ENCODE assay signal across 18 cellular contexts in the genomic region with DNA sequence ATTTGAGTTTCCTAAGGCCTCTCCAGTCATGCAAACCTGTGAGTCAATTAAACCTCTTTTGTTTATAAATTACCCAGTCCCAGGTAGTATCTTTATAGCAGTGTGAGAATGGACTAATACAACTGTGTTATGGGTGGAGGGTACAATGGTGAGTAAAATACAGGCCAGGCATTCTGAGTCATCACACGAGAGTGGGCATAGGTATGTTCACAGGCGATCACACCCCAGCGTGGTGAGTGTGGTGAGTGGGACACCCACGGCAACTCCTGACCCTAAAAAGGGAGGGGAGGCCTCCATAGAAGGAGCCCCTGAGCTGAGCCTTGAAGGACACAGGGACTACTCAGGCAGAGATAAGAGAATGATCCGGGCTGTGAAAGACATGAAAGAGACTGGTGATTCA. TPM values are rescaled to one million over a fixed set of nuclear protein-coding genes. Genes with fewer than 3 reads are reported as not detected.
DNase-seq lines count a peak whose midpoint lies in the region; ATAC-seq and TF ChIP-seq lines count a peak whose summit lies in the region.
"Had no signal": no experiment of that assay in that cellular context is flagged by ENCODE, and none has a peak within 500 bp of the region (broad histone marks: within the 10 kb centered on the region; RNA-seq: fewer than 3 reads in every experiment).

No MANE protein-coding gene starts in this region.

- POLR2A ChIA-PET in activated CD8-positive, alpha-beta T cell treated with anti-CD3 and anti-CD28 coated beads for 36 hours (lab: Charles Lee), result no interaction called here
- POLR2A ChIA-PET in activated CD8-positive, alpha-beta T cell treated with anti-CD3 and anti-CD28 coated beads, Interleukin-2, amount 10 ng/mL, durations not matched to agents 7 days and 5 days (lab: Charles Lee), result interaction anchor here (0.6 kb wide), 1 partner anchor 31 kb away, joined by 3 read pairs; no protein-coding TSS in a partner anchor

- H3K36me3 Mint-ChIP-seq in activated CD8-positive, alpha-beta T cell treated with anti-CD3 and anti-CD28 coated beads for 36 hours (ENCODE audit: low read depth), result no peaks in the 10 kb centered on the region
- no peaks in the 10 kb centered on the region for H3K36me3 Mint-ChIP-seq in activated CD8-positive, alpha-beta T cell treated with anti-CD3 and anti-CD28 coated beads, Interleukin-2, amount 10 ng/mL, durations not matched to agents 7 days and 5 days (ENCODE audit: low read depth)
- H3K36me3 Mint-ChIP-seq in T-helper 17 cell (ENCODE audit: low read depth), result no peaks in the 10 kb centered on the region
- H3K36me3 Mint-ChIP-seq in activated naive CD8-positive, alpha-beta T cell treated with anti-CD3 and anti-CD28 coated beads, Interleukin-2, amount 50 U/mL, for 24 hours (ENCODE audit: low read depth), result no peaks in the 10 kb centered on the region
- H3K36me3 Mint-ChIP-seq: CD14-positive monocyte; CD8-positive, alpha-beta T cell had no signal

- no peaks in the 10 kb centered on the region for H3K9me3 ChIP-seq in T-helper 17 cell (ENCODE audit: control insufficient read depth, low read length, poor library complexity, severe bottlenecking)

- peak; percentile 22 for DNase-seq in activated CD8-positive, alpha-beta T cell treated with anti-CD3 and anti-CD28 coated beads for 36 hours
- no peak for DNase-seq in activated CD8-positive, alpha-beta T cell treated with anti-CD3 and anti-CD28 coated beads, Interleukin-2, amount 10 ng/mL, durations not matched to agents 7 days and 5 days
- no peak for DNase-seq in T-helper 17 cell
- DNase-seq in activated naive CD8-positive, alpha-beta T cell treated with anti-CD3 and anti-CD28 coated beads, Interleukin-2, amount 50 U/mL, for 24 hours, result no peak
- DNase-seq in stimulated activated naive CD8-positive, alpha-beta T cell treated with anti-CD3 and anti-CD28 coated beads, Interleukin-15, Interleukin-2, amounts not matched to agents 100 U/mL and 50 U/mL, for 24 hours, result no peak
- no peak for DNase-seq in A172 (ENCODE audit: low spot score)
- DNase-seq: CD8-positive, alpha-beta T cell; COR-L47; DMS153; DMS79 treated with DMSO at 0.1 percent for 48 hours; EL; GOT3; H9 had no signal

- H3K4me3 Mint-ChIP-seq in activated CD8-positive, alpha-beta T cell treated with anti-CD3 and anti-CD28 coated beads for 36 hours, result no peak overlapping the region
- no peak overlapping the region for H3K4me3 Mint-ChIP-seq in activated CD8-positive, alpha-beta T cell treated with anti-CD3 and anti-CD28 coated beads, Interleukin-2, amount 10 ng/mL, durations not matched to agents 7 days and 5 days
- H3K4me3 Mint-ChIP-seq in T-helper 17 cell, result no peak overlapping the region
- no peak overlapping the region for H3K4me3 Mint-ChIP-seq in activated naive CD8-positive, alpha-beta T cell treated with anti-CD3 and anti-CD28 coated beads, Interleukin-2, amount 50 U/mL, for 24 hours
- H3K4me3 Mint-ChIP-seq: CD8-positive, alpha-beta T cell; H9 had no signal

- H3K4me1 Mint-ChIP-seq in activated CD8-positive, alpha-beta T cell treated with anti-CD3 and anti-CD28 coated beads for 36 hours (ENCODE audit: low read depth), result peaks cover 11% of the 10 kb centered on the region
- H3K4me1 Mint-ChIP-seq in activated CD8-positive, alpha-beta T cell treated with anti-CD3 and anti-CD28 coated beads, Interleukin-2, amount 10 ng/mL, durations not matched to agents 7 days and 5 days (ENCODE audit: low read depth), result peaks cover 5% of the 10 kb centered on the region
- peaks cover 18% of the 10 kb centered on the region for H3K4me1 Mint-ChIP-seq in T-helper 17 cell
- peaks cover 14% of the 10 kb centered on the region for H3K4me1 Mint-ChIP-seq in activated naive CD8-positive, alpha-beta T cell treated with anti-CD3 and anti-CD28 coated beads, Interleukin-2, amount 50 U/mL, for 24 hours

- peaks cover 12% of the 10 kb centered on the region for H3K27me3 Mint-ChIP-seq in activated CD8-positive, alpha-beta T cell treated with anti-CD3 and anti-CD28 coated beads for 36 hours
- H3K27me3 Mint-ChIP-seq in activated CD8-positive, alpha-beta T cell treated with anti-CD3 and anti-CD28 coated beads, Interleukin-2, amount 10 ng/mL, durations not matched to agents 7 days and 5 days (ENCODE audit: low read depth), result peaks cover 15% of the 10 kb centered on the region
- no peaks in the 10 kb centered on the region for H3K27me3 Mint-ChIP-seq in T-helper 17 cell
- H3K27me3 Mint-ChIP-seq in activated naive CD8-positive, alpha-beta T cell treated with anti-CD3 and anti-CD28 coated beads, Interleukin-2, amount 50 U/mL, for 24 hours, result peaks cover 6% of the 10 kb centered on the region

- intact Hi-C loops in activated CD8-positive, alpha-beta T cell treated with anti-CD3 and anti-CD28 coated beads for 36 hours (cut with micrococcal nuclease), result no loop called here

- ATAC-seq in activated CD8-positive, alpha-beta T cell treated with anti-CD3 and anti-CD28 coated beads for 36 hours, result no peak
- no peak for ATAC-seq in activated CD8-positive, alpha-beta T cell treated with anti-CD3 and anti-CD28 coated beads, Interleukin-2, amount 10 ng/mL, durations not matched to agents 7 days and 5 days
- ATAC-seq in T-helper 17 cell, result no peak
- peak; percentile 51 for ATAC-seq in activated naive CD8-positive, alpha-beta T cell treated with anti-CD3 and anti-CD28 coated beads, Interleukin-2, amount 50 U/mL, for 24 hours
- peak; percentile 30 for ATAC-seq in stimulated activated naive CD8-positive, alpha-beta T cell treated with anti-CD3 and anti-CD28 coated beads, Interleukin-15, Interleukin-2, amounts not matched to agents 100 U/mL and 50 U/mL, for 24 hours
- no peak for ATAC-seq in esophagus mucosa
- ATAC-seq: CD8-positive, alpha-beta T cell; HepG2 had no signal

- no peaks in the 10 kb centered on the region for H3K9me3 Mint-ChIP-seq in activated CD8-positive, alpha-beta T cell treated with anti-CD3 and anti-CD28 coated beads for 36 hours
- H3K9me3 Mint-ChIP-seq in activated CD8-positive, alpha-beta T cell treated with anti-CD3 and anti-CD28 coated beads, Interleukin-2, amount 10 ng/mL, durations not matched to agents 7 days and 5 days (ENCODE audit: insufficient read depth), result no peaks in the 10 kb centered on the region
- no peaks in the 10 kb centered on the region for H3K9me3 Mint-ChIP-seq in activated naive CD8-positive, alpha-beta T cell treated with anti-CD3 and anti-CD28 coated beads, Interleukin-2, amount 50 U/mL, for 24 hours
- H3K9me3 Mint-ChIP-seq: CD8-positive, alpha-beta T cell; H9 had no signal

- no peak for TF ChIP-seq CTCF in activated CD8-positive, alpha-beta T cell treated with anti-CD3 and anti-CD28 coated beads for 36 hours (IDR thresholded peaks at IDR 0.05)

- no peak overlapping the region for H3K27ac Mint-ChIP-seq in activated CD8-positive, alpha-beta T cell treated with anti-CD3 and anti-CD28 coated beads for 36 hours
- no peak overlapping the region for H3K27ac Mint-ChIP-seq in activated CD8-positive, alpha-beta T cell treated with anti-CD3 and anti-CD28 coated beads, Interleukin-2, amount 10 ng/mL, durations not matched to agents 7 days and 5 days
- peak overlapping the region; percentile 61 for H3K27ac Mint-ChIP-seq in T-helper 17 cell
- no peak overlapping the region for H3K27ac Mint-ChIP-seq in activated naive CD8-positive, alpha-beta T cell treated with anti-CD3 and anti-CD28 coated beads, Interleukin-2, amount 50 U/mL, for 24 hours
- H3K27ac Mint-ChIP-seq: CD8-positive, alpha-beta T cell; H9 had no signal

- CTCF ChIA-PET in activated CD8-positive, alpha-beta T cell treated with anti-CD3 and anti-CD28 coated beads for 36 hours (lab: Charles Lee), result interaction anchor here (1.6 kb wide), 1 partner anchor 22 kb away, joined by 4 read pairs; no protein-coding TSS in a partner anchor
- CTCF ChIA-PET in activated CD8-positive, alpha-beta T cell treated with anti-CD3 and anti-CD28 coated beads, Interleukin-2, amount 10 ng/mL, durations not matched to agents 7 days and 5 days (lab: Charles Lee), result interaction anchor here (1.0 to 1.1 kb wide), 2 partner anchors 20 to 22 kb away, joined by 3 read pairs; no protein-coding TSS in a partner anchor

RNA-seq across cellular contexts. Expression of a gene that starts 22.6 kb away (rescaled TPM):
- total RNA-seq in activated CD8-positive, alpha-beta T cell treated with anti-CD3 and anti-CD28 coated beads for 36 hours, result 1 to 10 TPM; 1.3 to 1.4 TPM
- under 1 TPM in 1 of 2 experiments, not detected in 1; 0.11 TPM for total RNA-seq in activated CD8-positive, alpha-beta T cell treated with anti-CD3 and anti-CD28 coated beads, Interleukin-2, amount 10 ng/mL, durations not matched to agents 7 days and 5 days
- total RNA-seq in T-helper 17 cell (1 to 10 TPM; 1.2 to 2.3 TPM), esophagus mucosa (0.88 TPM)
- 3.1 and 4.6 TPM in 2 replicates for total RNA-seq in A172 (2014; rRNA removed; shearing (Covaris generic))

RNA-seq across cellular contexts. Expression of a gene that starts 27.0 kb away (rescaled TPM):
- not detected for total RNA-seq in activated CD8-positive, alpha-beta T cell treated with anti-CD3 and anti-CD28 coated beads for 36 hours
- total RNA-seq in activated CD8-positive, alpha-beta T cell treated with anti-CD3 and anti-CD28 coated beads, Interleukin-2, amount 10 ng/mL, durations not matched to agents 7 days and 5 days, result not detected
- total RNA-seq in T-helper 17 cell (not detected), esophagus mucosa (not detected)
- not detected in 2 replicates for total RNA-seq in A172 (2014; rRNA removed; shearing (Covaris generic))
- total RNA-seq: A673; CD8-positive, alpha-beta T cell; H9; HepG2; HT1080 had no signal

Comparison
In these comparisons a context has a peak if more than half of its experiments do, and no peak if none do; other contexts are left out.
1. ATAC-seq: peak in activated naive CD8-positive, alpha-beta T cell treated with anti-CD3 and anti-CD28 coated beads, Interleukin-2, amount 50 U/mL, for 24 hours (single experiment) and stimulated activated naive CD8-positive, alpha-beta T cell treated with anti-CD3 and anti-CD28 coated beads, Interleukin-15, Interleukin-2, amounts not matched to agents 100 U/mL and 50 U/mL, for 24 hours (single experiment); none in activated CD8-positive, alpha-beta T cell treated with anti-CD3 and anti-CD28 coated beads for 36 hours (single experiment), activated CD8-positive, alpha-beta T cell treated with anti-CD3 and anti-CD28 coated beads, Interleukin-2, amount 10 ng/mL, durations not matched to agents 7 days and 5 days (single experiment), T-helper 17 cell (single experiment) and esophagus mucosa (single experiment).